18 cellular contexts compared by ENCODE assay signal in the genomic region with DNA sequence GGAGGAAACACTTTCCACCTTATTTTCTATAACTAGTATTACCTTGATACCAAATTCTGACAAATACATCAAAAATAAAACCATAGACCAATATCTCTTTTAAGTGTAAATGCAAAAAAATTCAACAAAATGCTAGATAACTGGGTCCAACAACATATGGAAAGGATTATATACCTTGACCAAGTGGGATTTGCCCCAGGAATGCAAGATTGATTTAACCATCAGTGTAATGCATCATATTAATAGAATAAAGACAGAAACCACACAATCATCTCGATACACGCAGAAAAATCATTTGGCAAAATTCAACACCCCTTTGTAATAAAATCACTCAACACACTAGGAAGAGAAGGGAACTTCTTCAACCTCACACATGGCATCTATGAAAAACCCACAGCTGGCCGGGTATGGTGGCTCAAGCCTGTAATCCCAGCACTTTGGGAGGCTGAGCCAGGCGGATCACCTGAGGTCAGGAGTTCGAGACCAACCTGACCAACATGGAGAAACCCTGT. TPM values are rescaled to one million over a fixed set of nuclear protein-coding genes. Genes with fewer than 3 reads are reported as not detected.
DNase-seq lines count a peak whose midpoint lies in the region; ATAC-seq and TF ChIP-seq lines count a peak whose summit lies in the region.
"Had no signal": no experiment of that assay in that cellular context is flagged by ENCODE, and none has a peak within 500 bp of the region (broad histone marks: within the 10 kb centered on the region; RNA-seq: fewer than 3 reads in every experiment).

No MANE protein-coding gene starts in this region.

- H3K9me3 ChIP-seq in GM23248 (ENCODE audit: low read depth): no peaks in the 10 kb centered on the region
- H3K9me3 ChIP-seq in IMR-90 (ENCODE audit: control insufficient read depth, insufficient read depth, low read length): peaks cover 2% of the 10 kb centered on the region; the same call in 1 of the 2 replicates
- H3K9me3 ChIP-seq in osteoblast (ENCODE audit: low read depth, low read length): no peaks in the 10 kb centered on the region
- H3K9me3 ChIP-seq in psoas muscle: no peaks in the 10 kb centered on the region
- H3K9me3 ChIP-seq: HAP-1 had no signal

- H3K4me1 ChIP-seq in ACC112 (ENCODE audit: control insufficient read depth, insufficient read depth, low read length, unreplicated experiment) (peaks cover 10% of the 10 kb centered on the region), GM23248 (ENCODE audit: insufficient read depth) (peaks cover 15% of the 10 kb centered on the region; the same call in 1 of the 2 replicates), IMR-90 (ENCODE audit: control insufficient read depth, insufficient read depth, low read length) (no peaks in the 10 kb centered on the region), osteoblast (ENCODE audit: insufficient read depth, low read length) (peaks cover 14% of the 10 kb centered on the region), psoas muscle (no peaks in the 10 kb centered on the region)
- H3K4me1 ChIP-seq: HAP-1 had no signal

- H3K79me1 ChIP-seq in IMR-90 (ENCODE audit: low read depth in 1 of 2, low read length in 2 of 2): peaks cover 4 to 12% of the 10 kb centered on the region in 2 experiments; a peak in 2 of 4 replicates

- no peak overlapping the region for H3K9ac ChIP-seq in GM23248
- no peak overlapping the region for H3K9ac ChIP-seq in IMR-90 (ENCODE audit: low read depth, low read length)

- no peak overlapping the region for H3K23ac ChIP-seq in IMR-90 (ENCODE audit: low read depth, low read length)

- intact Hi-C loops in IMR-90 (cut with micrococcal nuclease) (no loop called here), psoas muscle (cut with DNase I) (no loop called here)

- TF ChIP-seq POLR2A in IMR-90 (IDR thresholded peaks at IDR 0.05; ENCODE audit: low read depth, low read length): no peak; the same call in 1 of the 2 replicates

- WGBS in GM23248 (ENCODE audit: low coverage in 1 of 2, low lambda C conversion rate in 2 of 2, missing lambda C conversion rate in 2 of 2), 2 experiments: 94% methylated on average over 5 of the region's 5 CpGs
- WGBS in IMR-90 (ENCODE audit: extremely low coverage in 2 of 2, insufficient read length in 1 of 2), 2 experiments: no CpG with 5 or more reads among the region's 5 CpGs
- WGBS in psoas muscle, 3 donors: 60 to 70% (median 66%) methylated on average over 5 of the region's 5 CpGs

- H3K27me3 ChIP-seq in ACC112 (ENCODE audit: insufficient read depth, low read length) (no peaks in the 10 kb centered on the region), GM23248 (replicated peaks; ENCODE audit: insufficient read depth) (no peaks in the 10 kb centered on the region), IMR-90 (ENCODE audit: control insufficient read depth, insufficient read depth, low read length) (no peaks in the 10 kb centered on the region), osteoblast (ENCODE audit: insufficient read depth, low read length) (no peaks in the 10 kb centered on the region), psoas muscle (ENCODE audit: insufficient read depth in 3 of 3, low read length in 2 of 3) (no peaks in the 10 kb centered on the region)

- no peak overlapping the region for H2BK20ac ChIP-seq in IMR-90 (ENCODE audit: low read depth, low read length)

- no peak overlapping the region for H3K4ac ChIP-seq in IMR-90 (ENCODE audit: low read depth, low read length)

- H3F3A ChIP-seq in GM23248 (ENCODE audit: insufficient read depth): peaks cover 98% of the 10 kb centered on the region

- DNase-seq in GM23248 (peak; percentile 40), IMR-90 (peak; percentile 65), osteoblast (ENCODE audit: insufficient read length, low spot score, missing footprints) (no peak), globus pallidus (ENCODE audit: low spot score) (no peak), psoas muscle (no peak)
- DNase-seq: ACHN; C1 segment of cervical spinal cord; Calu3; CD4-positive, alpha-beta memory T cell; COR-L47; DMS53; DMS79 treated with DMSO at 0.1 percent for 48 hours; GOT3 had no signal

- H2BK5ac ChIP-seq in IMR-90 (ENCODE audit: low read depth, low read length, poor library complexity, severe bottlenecking): no peak overlapping the region

- no peak overlapping the region for H2BK120ac ChIP-seq in IMR-90 (ENCODE audit: low read depth, low read length)

- no peaks in the 10 kb centered on the region for H3K9me2 ChIP-seq in GM23248 (ENCODE audit: insufficient read depth)

- H4K91ac ChIP-seq in IMR-90 (ENCODE audit: insufficient read depth, low read depth, low read length): no peak overlapping the region

- H3K79me2 ChIP-seq in ACC112 (ENCODE audit: control insufficient read depth, insufficient read depth, low read length, unreplicated experiment) (no peaks in the 10 kb centered on the region), GM23248 (ENCODE audit: insufficient read depth) (peaks cover 26% of the 10 kb centered on the region), osteoblast (ENCODE audit: insufficient read depth, low read length) (peaks cover 8% of the 10 kb centered on the region)

- H3K36me3 ChIP-seq in ACC112 (ENCODE audit: insufficient read depth, low read length): peaks cover 52% of the 10 kb centered on the region
- peaks cover 47% of the 10 kb centered on the region for H3K36me3 ChIP-seq in GM23248 (ENCODE audit: low read depth)
- peaks cover 28% of the 10 kb centered on the region for H3K36me3 ChIP-seq in IMR-90 (ENCODE audit: control insufficient read depth, insufficient read depth, low read length)
- peaks cover 46% of the 10 kb centered on the region for H3K36me3 ChIP-seq in osteoblast (ENCODE audit: insufficient read depth, low read length)
- no peaks in the 10 kb centered on the region for H3K36me3 ChIP-seq in psoas muscle (ENCODE audit: insufficient read depth in 1 of 2, low read depth in 1 of 2)
- H3K36me3 ChIP-seq: HAP-1 had no signal

- no peaks in the 10 kb centered on the region for H3K9me1 ChIP-seq in IMR-90 (ENCODE audit: insufficient read depth, low read length)

- POLR2A ChIA-PET in IMR-90 (lab: Charles Lee; ENCODE audit: unreplicated experiment): no interaction called here

- H3K27ac ChIP-seq in ACC112 (ENCODE audit: low read depth, low read length) (peak overlapping the region; percentile 47), GM23248 (peak overlapping the region; percentile 40), IMR-90 (ENCODE audit: insufficient read depth, low read length) (no peak overlapping the region), osteoblast (ENCODE audit: low read depth, low read length) (peak overlapping the region; percentile 50), psoas muscle (no peak overlapping the region)
- H3K27ac ChIP-seq: 22Rv1 had no signal

- no peak overlapping the region for H2AK9ac ChIP-seq in IMR-90 (replicated peaks; ENCODE audit: low read depth, low read length, poor library complexity)

- TF ChIP-seq CTCF in IMR-90 (conservative IDR thresholded peaks at IDR 0.05; ENCODE audit: low read depth, low read length): no peak
- no peak for TF ChIP-seq CTCF in osteoblast (IDR thresholded peaks at IDR 0.05; ENCODE audit: extremely low read depth, low read depth, low read length)
- no peak for TF ChIP-seq CTCF in psoas muscle (IDR thresholded peaks at IDR 0.05)

- dilution Hi-C loops in IMR-90 (cut with HindIII; ENCODE audit: low sequenced_read_pairs, unreplicated experiment): no loop called here

- H2AFZ ChIP-seq in ACC112 (ENCODE audit: low read length, unreplicated experiment): no peak overlapping the region
- no peak overlapping the region for H2AFZ ChIP-seq in GM23248
- H2AFZ ChIP-seq in IMR-90 (replicated peaks; ENCODE audit: low read length, poor library complexity): no peak overlapping the region
- no peak overlapping the region for H2AFZ ChIP-seq in osteoblast (ENCODE audit: low read length)

- BruUV-seq in IMR-90 (replicated peaks; lab: Mats Ljungman, UMichigan): no TSS peak

- in situ Hi-C loops in GM23248 (cut with MboI) (no loop called here), IMR-90 (cut with MboI; ENCODE audit: low sequenced_read_pairs) (no loop called here)

- H3K4me3 ChIP-seq in ACC112 (ENCODE audit: low read depth, low read length) (no peak overlapping the region), GM23248 (no peak overlapping the region), IMR-90 (ENCODE audit: insufficient read depth, low read depth, low read length) (no peak overlapping the region), osteoblast (ENCODE audit: insufficient read depth, low read length) (no peak overlapping the region), psoas muscle (no peak overlapping the region)
- H3K4me3 ChIP-seq: HAP-1 had no signal

- H3K56ac ChIP-seq in IMR-90 (ENCODE audit: extremely low read depth, insufficient read depth, low read length): no peak overlapping the region

- H4K8ac ChIP-seq in IMR-90 (ENCODE audit: low read depth in 2 of 2, low read length in 2 of 2): no peak overlapping the region

- H4K20me1 ChIP-seq in GM23248 (ENCODE audit: insufficient read depth) (no peaks in the 10 kb centered on the region), IMR-90 (ENCODE audit: insufficient read depth, low read length) (peaks cover 28% of the 10 kb centered on the region), osteoblast (ENCODE audit: insufficient read depth, low read length) (peaks cover 11% of the 10 kb centered on the region)

- no peak overlapping the region for H4K5ac ChIP-seq in IMR-90 (ENCODE audit: low read depth, low read length)

- no peak overlapping the region for H3K18ac ChIP-seq in IMR-90 (ENCODE audit: low read depth, low read length)

- CTCF ChIA-PET in IMR-90 (lab: Yijun Ruan, JAX): no interaction called here

- H2BK15ac ChIP-seq in IMR-90 (ENCODE audit: low read depth, low read length): no peak overlapping the region

- no peak overlapping the region for H3K14ac ChIP-seq in IMR-90 (replicated peaks; ENCODE audit: low read depth, low read length)

- ATAC-seq in IMR-90 (ENCODE audit: low read depth): peak; percentile 10
- ATAC-seq in HG03039 (IDR thresholded peaks at IDR 0.05; ENCODE audit: unreplicated experiment): no peak
- no peak for ATAC-seq in HG03108 (IDR thresholded peaks at IDR 0.05; ENCODE audit: unreplicated experiment)
- ATAC-seq in psoas muscle: no peak

- no peak overlapping the region for H2AK5ac ChIP-seq in IMR-90 (ENCODE audit: low read depth, low read length)

- no peak overlapping the region for H3K4me2 ChIP-seq in GM23248 (ENCODE audit: unreplicated experiment)
- H3K4me2 ChIP-seq in IMR-90 (ENCODE audit: low read depth, low read length): no peak overlapping the region
- H3K4me2 ChIP-seq in osteoblast (ENCODE audit: insufficient read depth, low read length): no peak overlapping the region

- no peak for TF ChIP-seq RAD21 in IMR-90 (IDR thresholded peaks at IDR 0.05; ENCODE audit: low read length)

RNA-seq across cellular contexts. Expression of a gene that starts 19.5 kb away (rescaled TPM):
- total RNA-seq in GM23248 (2014; rRNA removed; shearing (Covaris generic)): 935 and 1,005 TPM in 2 replicates
- 575 and 584 TPM in 2 replicates for polyA plus RNA-seq in GM23248 (2016; fragmentation: Nextera tagmentation; extraction: Ambion mirVana)
- total RNA-seq in IMR-90 (2012; rRNA removed): 848 and 1,032 TPM in 2 replicates
- 852 and 1,130 TPM in 2 replicates for polyA plus RNA-seq in IMR-90 (2012; rRNA removed)
- 185 and 289 TPM in 2 replicates for polyA plus RNA-seq in IMR-90 (2012; cell fraction: cytosol; rRNA removed)
- polyA plus RNA-seq in IMR-90 (2012; cell fraction: nucleus; rRNA removed; ENCODE audit: low replicate concordance): 59.3 and 362 TPM in 2 replicates
- 457 and 499 TPM in 2 replicates for total RNA-seq in osteoblast
- total RNA-seq in psoas muscle: 1 to 10 TPM in 3 of 4 donors, under 1 TPM in 1; 0.60 to 4.5 (median 1.7) TPM
- polyA plus RNA-seq in psoas muscle: 1 to 10 TPM in 1 of 3 donors, under 1 TPM in 2; 0.09 to 3.4 (median 0.68) TPM
- total RNA-seq: Calu3; CD4-positive, alpha-beta memory T cell had no signal
- polyA plus RNA-seq: CD4-positive, alpha-beta memory T cell had no signal

Comparison
In these comparisons a context has a peak if more than half of its experiments do, and no peak if none do; other contexts are left out.
1. H3K27ac ChIP-seq: peak in ACC112 (single experiment), GM23248 (single experiment) and osteoblast (single experiment); none in IMR-90 (single experiment) and psoas muscle (single experiment).
2. DNase-seq: peak in GM23248 (single experiment) and IMR-90 (single experiment); none in osteoblast (single experiment), globus pallidus (single experiment) and psoas muscle (0 of 2).
3. RNA of a gene that starts 19.5 kb away (total RNA-seq): 935 to 1,005 TPM in GM23248, 848 to 1,032 TPM in IMR-90 and 457 to 499 TPM in osteoblast; 0.60 to 4.5 TPM in psoas muscle; every median in the first group is over 10 times any median in the second.